Comparison of ENCODE assay signal across 26 cellular contexts in genomic region chr6:38282911-38283310, GRCh38.
DNase-seq lines count a peak whose midpoint lies in the region; ATAC-seq and TF ChIP-seq lines count a peak whose summit lies in the region.
"Had no signal": no experiment of that assay in that cellular context is flagged by ENCODE, and none has a peak within 500 bp of the region (broad histone marks: within the 10 kb centered on the region; RNA-seq: fewer than 3 reads in every experiment).

No MANE protein-coding gene starts in this region.

- H3K79me2 ChIP-seq in Loucy (ENCODE audit: insufficient read depth, low read length): no peaks in the 10 kb centered on the region

- H3F3A ChIP-seq in Loucy (ENCODE audit: low read depth): peaks cover 6% of the 10 kb centered on the region; the same call in 1 of the 2 replicates

- no peak overlapping the region for H3K4me3 ChIP-seq in Loucy (ENCODE audit: low read length, poor library complexity, severe bottlenecking)
- no peak overlapping the region for H3K4me3 ChIP-seq in HAP-1
- H3K4me3 ChIP-seq: GM23248, PC-9, SJSA1 had no signal

- H3K27me3 Mint-ChIP-seq in activated T-cell treated with anti-CD3 and anti-CD28 coated beads, Interleukin-2, amount 50 U/mL, for 72 hours (ENCODE audit: low read depth): no peaks in the 10 kb centered on the region
- no peaks in the 10 kb centered on the region for H3K27me3 Mint-ChIP-seq in activated T-cell treated with anti-CD3 and anti-CD28 coated beads, Interleukin-2, amount 50 U/mL, for 4 hours (ENCODE audit: low read depth)
- no peaks in the 10 kb centered on the region for H3K27me3 Mint-ChIP-seq in endothelial cell (ENCODE audit: unreplicated experiment)

- no peaks in the 10 kb centered on the region for H3K9me2 ChIP-seq in Loucy (replicated peaks; ENCODE audit: low read depth, low read length)

- DNase-seq in activated T-cell treated with anti-CD3 and anti-CD28 coated beads, Interleukin-2, amount 50 U/mL, for 72 hours: no peak
- DNase-seq in activated T-cell treated with anti-CD3 and anti-CD28 coated beads, Interleukin-2, amount 50 U/mL, for 4 hours: no peak
- DNase-seq in endothelial cell (ENCODE audit: low spot score) (no peak), NCI-H146 (lab: John Stamatoyannopoulos, UW) (no peak), HAP-1 (ENCODE audit: low spot score in 2 of 2) (no peak), mesenteric fat pad (ENCODE audit: low spot score) (no peak)
- no peak for DNase-seq in stimulated activated effector memory CD8-positive, alpha-beta T cell treated with anti-CD3 and anti-CD28 coated beads, Interleukin-12 subunit alpha, Interleukin-12 subunit beta, amount 100 ng/mL, for 72 hours (ENCODE audit: low spot score in 2 of 2)
- DNase-seq: BE2C, Calu3, DMS79 treated with DMSO at 0.1 percent for 48 hours, H7, Karpas-422, MV-4-11, NCI-H1105, NCI-H1436 treated with DMSO at 0.1 percent for 48 hours, NCI-H1930, NCI-H2107, NCI-H446, NCI-H524 treated with DMSO at 0.1 percent for 48 hours, NCI-H774, PC-9, Right ventricle myocardium superior, RPMI8226 had no signal

- H4K20me1 ChIP-seq in Loucy (ENCODE audit: insufficient read depth, low read length, poor library complexity, severe bottlenecking): no peaks in the 10 kb centered on the region

- no peak overlapping the region for H2AFZ ChIP-seq in Loucy (ENCODE audit: low read length)
- H2AFZ ChIP-seq: GM23248, PC-9 had no signal

- H3K36me3 Mint-ChIP-seq in activated T-cell treated with anti-CD3 and anti-CD28 coated beads, Interleukin-2, amount 50 U/mL, for 72 hours (ENCODE audit: insufficient read depth in 2 of 2): peaks cover 2 to 3% of the 10 kb centered on the region in 2 donors
- peaks cover 31% of the 10 kb centered on the region for H3K36me3 Mint-ChIP-seq in activated T-cell treated with anti-CD3 and anti-CD28 coated beads, Interleukin-2, amount 50 U/mL, for 4 hours (ENCODE audit: insufficient read depth)
- H3K36me3 Mint-ChIP-seq in endothelial cell (ENCODE audit: low read depth, unreplicated experiment): no peaks in the 10 kb centered on the region
- H3K36me3 Mint-ChIP-seq in stimulated activated effector memory CD8-positive, alpha-beta T cell treated with anti-CD3 and anti-CD28 coated beads, Interleukin-12 subunit alpha, Interleukin-12 subunit beta, amount 100 ng/mL, for 72 hours: peaks cover 7% of the 10 kb centered on the region

- H3K27ac Mint-ChIP-seq in activated T-cell treated with anti-CD3 and anti-CD28 coated beads, Interleukin-2, amount 50 U/mL, for 72 hours: peak overlapping the region; percentile 13
- no peak overlapping the region for H3K27ac Mint-ChIP-seq in endothelial cell (ENCODE audit: unreplicated experiment)
- no peak overlapping the region for H3K27ac Mint-ChIP-seq in stimulated activated effector memory CD8-positive, alpha-beta T cell treated with anti-CD3 and anti-CD28 coated beads, Interleukin-12 subunit alpha, Interleukin-12 subunit beta, amount 100 ng/mL, for 72 hours

- ATAC-seq in activated T-cell treated with anti-CD3 and anti-CD28 coated beads, Interleukin-2, amount 50 U/mL, for 72 hours (replicated peaks in 1 of 2): no peak
- ATAC-seq in activated T-cell treated with anti-CD3 and anti-CD28 coated beads, Interleukin-2, amount 50 U/mL, for 4 hours: no peak
- peak; percentile 25 for ATAC-seq in stimulated activated effector memory CD8-positive, alpha-beta T cell treated with anti-CD3 and anti-CD28 coated beads, Interleukin-12 subunit alpha, Interleukin-12 subunit beta, amount 100 ng/mL, for 72 hours

- H3K9ac ChIP-seq in Loucy (ENCODE audit: low read depth, low read length, poor library complexity, severe bottlenecking): peak overlapping the region; percentile 69
- H3K9ac ChIP-seq: GM23248 had no signal

- H3K4me2 ChIP-seq in Loucy (ENCODE audit: low read depth, low read length, poor library complexity, severe bottlenecking): peak overlapping the region; percentile 69
- H3K4me2 ChIP-seq: PC-9 had no signal

- in situ Hi-C loops in HAP-1 (cut with MboI; ENCODE audit: low sequenced_read_pairs): no loop called here

- H3K9me3 ChIP-seq in Loucy (ENCODE audit: insufficient read depth, low read depth, low read length) (no peaks in the 10 kb centered on the region), HAP-1 (no peaks in the 10 kb centered on the region)
- H3K9me3 ChIP-seq: BE2C, SJSA1 had no signal

- H3K27me3 ChIP-seq in Loucy (ENCODE audit: insufficient read depth, low read length, poor library complexity, severe bottlenecking) (no peaks in the 10 kb centered on the region), HAP-1 (ENCODE audit: low read depth) (no peaks in the 10 kb centered on the region)
- H3K27me3 ChIP-seq: BE2C, SJSA1 had no signal

- H3K4me3 Mint-ChIP-seq in activated T-cell treated with anti-CD3 and anti-CD28 coated beads, Interleukin-2, amount 50 U/mL, for 72 hours: no peak overlapping the region
- no peak overlapping the region for H3K4me3 Mint-ChIP-seq in activated T-cell treated with anti-CD3 and anti-CD28 coated beads, Interleukin-2, amount 50 U/mL, for 4 hours
- peak overlapping the region; percentile 54 for H3K4me3 Mint-ChIP-seq in endothelial cell (ENCODE audit: unreplicated experiment)
- no peak overlapping the region for H3K4me3 Mint-ChIP-seq in stimulated activated effector memory CD8-positive, alpha-beta T cell treated with anti-CD3 and anti-CD28 coated beads, Interleukin-12 subunit alpha, Interleukin-12 subunit beta, amount 100 ng/mL, for 72 hours

- no peak for TF ChIP-seq CTCF in Loucy (conservative IDR thresholded peaks at IDR 0.05; ENCODE audit: low read length)
- no peak for TF ChIP-seq CTCF in endothelial cell (IDR thresholded peaks at IDR 0.05; ENCODE audit: unreplicated experiment)

- H3K4me1 Mint-ChIP-seq in activated T-cell treated with anti-CD3 and anti-CD28 coated beads, Interleukin-2, amount 50 U/mL, for 72 hours (ENCODE audit: low read depth): peaks cover 23% of the 10 kb centered on the region
- H3K4me1 Mint-ChIP-seq in activated T-cell treated with anti-CD3 and anti-CD28 coated beads, Interleukin-2, amount 50 U/mL, for 4 hours (ENCODE audit: low read depth): peaks cover 12% of the 10 kb centered on the region
- peaks cover 13% of the 10 kb centered on the region for H3K4me1 Mint-ChIP-seq in endothelial cell (ENCODE audit: unreplicated experiment)
- peaks cover 27% of the 10 kb centered on the region for H3K4me1 Mint-ChIP-seq in stimulated activated effector memory CD8-positive, alpha-beta T cell treated with anti-CD3 and anti-CD28 coated beads, Interleukin-12 subunit alpha, Interleukin-12 subunit beta, amount 100 ng/mL, for 72 hours

- peaks cover 89% of the 10 kb centered on the region for H3K4me1 ChIP-seq in Loucy (ENCODE audit: insufficient read depth, low read length, poor library complexity, severe bottlenecking)
- peaks cover 21% of the 10 kb centered on the region for H3K4me1 ChIP-seq in HAP-1
- H3K4me1 ChIP-seq: BE2C had no signal

- H3K36me3 ChIP-seq in Loucy (ENCODE audit: insufficient read depth, low read length) (no peaks in the 10 kb centered on the region), HAP-1 (replicated peaks) (no peaks in the 10 kb centered on the region)
- H3K36me3 ChIP-seq: BE2C, SJSA1 had no signal

- H3K9me3 Mint-ChIP-seq in activated T-cell treated with anti-CD3 and anti-CD28 coated beads, Interleukin-2, amount 50 U/mL, for 72 hours: peaks cover 0 to 2% of the 10 kb centered on the region in 2 donors
- H3K9me3 Mint-ChIP-seq in activated T-cell treated with anti-CD3 and anti-CD28 coated beads, Interleukin-2, amount 50 U/mL, for 4 hours: no peaks in the 10 kb centered on the region
- H3K9me3 Mint-ChIP-seq in endothelial cell (ENCODE audit: unreplicated experiment): no peaks in the 10 kb centered on the region
- H3K9me3 Mint-ChIP-seq in stimulated activated effector memory CD8-positive, alpha-beta T cell treated with anti-CD3 and anti-CD28 coated beads, Interleukin-12 subunit alpha, Interleukin-12 subunit beta, amount 100 ng/mL, for 72 hours: no peaks in the 10 kb centered on the region
